Comparison of ENCODE assay signal across 1 cellular context in the genomic region with DNA sequence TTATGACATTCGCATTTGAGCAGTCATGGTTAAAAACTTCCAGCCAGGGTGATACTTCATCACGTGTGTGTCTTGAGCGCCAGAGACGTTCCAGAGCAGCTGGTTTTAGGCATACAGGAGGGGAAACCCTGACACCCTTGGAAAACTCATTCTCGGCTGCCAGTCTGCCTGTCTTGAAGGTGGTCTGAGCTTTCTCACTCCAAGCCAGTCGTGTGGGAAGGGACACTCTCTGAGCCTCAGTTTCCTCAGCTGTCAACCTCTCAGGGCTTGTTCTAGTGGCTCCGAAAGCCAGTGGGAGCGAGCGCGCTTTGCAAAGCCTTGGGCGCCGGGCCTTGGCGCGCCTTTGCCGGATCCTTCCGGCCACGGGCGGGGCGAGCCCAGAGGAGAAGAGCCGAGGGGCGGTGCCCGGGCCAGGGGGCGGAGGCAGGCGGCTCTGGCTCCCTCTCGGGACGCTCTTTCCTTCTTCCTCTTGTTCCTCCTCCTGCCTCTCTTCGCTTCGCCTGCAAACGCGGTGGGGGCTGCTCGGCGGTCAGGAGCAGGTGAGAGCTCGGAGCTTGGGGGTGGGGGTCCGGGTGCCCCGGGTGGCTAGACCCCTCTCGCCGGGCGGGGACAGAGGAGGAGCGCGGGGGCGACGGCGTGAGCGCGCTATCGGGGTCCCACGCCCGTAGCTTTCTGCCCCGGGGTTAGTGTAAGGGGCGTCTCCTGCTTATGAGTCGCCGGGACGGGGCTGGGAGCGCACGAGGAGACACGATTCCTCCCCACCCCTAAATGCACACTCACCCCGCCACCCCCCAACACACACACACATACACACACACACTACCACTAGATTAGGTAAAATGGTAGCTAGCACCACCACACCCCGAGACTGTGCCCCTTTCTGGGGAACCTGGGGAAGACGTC.
TF ChIP-seq lines count a peak whose summit lies in the region.

A gene (plus strand): TSS at position 467 of the 903 bp plus-strand sequence. CDS start 2,509 bp downstream, outside the sequence.

TF ChIP-seq in SK-N-SH treated with all-trans-retinoic acid at 6 μM for 48 hours, 23 proteins besides CTCF, POLR2A, EP300 and RAD21 (continued from another document):
- TF ChIP-seq, protein P1, sequence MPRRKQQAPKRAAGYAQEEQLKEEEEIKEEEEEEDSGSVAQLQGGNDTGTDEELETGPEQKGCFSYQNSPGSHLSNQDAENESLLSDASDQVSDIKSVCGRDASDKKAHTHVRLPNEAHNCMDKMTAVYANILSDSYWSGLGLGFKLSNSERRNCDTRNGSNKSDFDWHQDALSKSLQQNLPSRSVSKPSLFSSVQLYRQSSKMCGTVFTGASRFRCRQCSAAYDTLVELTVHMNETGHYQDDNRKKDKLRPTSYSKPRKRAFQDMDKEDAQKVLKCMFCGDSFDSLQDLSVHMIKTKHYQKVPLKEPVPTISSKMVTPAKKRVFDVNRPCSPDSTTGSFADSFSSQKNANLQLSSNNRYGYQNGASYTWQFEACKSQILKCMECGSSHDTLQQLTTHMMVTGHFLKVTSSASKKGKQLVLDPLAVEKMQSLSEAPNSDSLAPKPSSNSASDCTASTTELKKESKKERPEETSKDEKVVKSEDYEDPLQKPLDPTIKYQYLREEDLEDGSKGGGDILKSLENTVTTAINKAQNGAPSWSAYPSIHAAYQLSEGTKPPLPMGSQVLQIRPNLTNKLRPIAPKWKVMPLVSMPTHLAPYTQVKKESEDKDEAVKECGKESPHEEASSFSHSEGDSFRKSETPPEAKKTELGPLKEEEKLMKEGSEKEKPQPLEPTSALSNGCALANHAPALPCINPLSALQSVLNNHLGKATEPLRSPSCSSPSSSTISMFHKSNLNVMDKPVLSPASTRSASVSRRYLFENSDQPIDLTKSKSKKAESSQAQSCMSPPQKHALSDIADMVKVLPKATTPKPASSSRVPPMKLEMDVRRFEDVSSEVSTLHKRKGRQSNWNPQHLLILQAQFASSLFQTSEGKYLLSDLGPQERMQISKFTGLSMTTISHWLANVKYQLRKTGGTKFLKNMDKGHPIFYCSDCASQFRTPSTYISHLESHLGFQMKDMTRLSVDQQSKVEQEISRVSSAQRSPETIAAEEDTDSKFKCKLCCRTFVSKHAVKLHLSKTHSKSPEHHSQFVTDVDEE (CRISPR knock-in tag; IDR thresholded peaks at IDR 0.05): no peak
- no peak for TF ChIP-seq SNAI2 (CRISPR knock-in tag; IDR thresholded peaks at IDR 0.05)
- no peak for TF ChIP-seq CSDC2 (CRISPR knock-in tag; IDR thresholded peaks at IDR 0.05)
- TF ChIP-seq ZC3H10 (CRISPR knock-in tag; IDR thresholded peaks at IDR 0.05): no peak
- no peak for TF ChIP-seq ARNTL (CRISPR knock-in tag; IDR thresholded peaks at IDR 0.05; ENCODE audit: borderline replicate concordance, low read depth)
- no peak for TF ChIP-seq TOX (CRISPR knock-in tag; IDR thresholded peaks at IDR 0.05; ENCODE audit: borderline replicate concordance)
- no peak for TF ChIP-seq ZNF70 (CRISPR knock-in tag; IDR thresholded peaks at IDR 0.05)
- TF ChIP-seq, protein P2, sequence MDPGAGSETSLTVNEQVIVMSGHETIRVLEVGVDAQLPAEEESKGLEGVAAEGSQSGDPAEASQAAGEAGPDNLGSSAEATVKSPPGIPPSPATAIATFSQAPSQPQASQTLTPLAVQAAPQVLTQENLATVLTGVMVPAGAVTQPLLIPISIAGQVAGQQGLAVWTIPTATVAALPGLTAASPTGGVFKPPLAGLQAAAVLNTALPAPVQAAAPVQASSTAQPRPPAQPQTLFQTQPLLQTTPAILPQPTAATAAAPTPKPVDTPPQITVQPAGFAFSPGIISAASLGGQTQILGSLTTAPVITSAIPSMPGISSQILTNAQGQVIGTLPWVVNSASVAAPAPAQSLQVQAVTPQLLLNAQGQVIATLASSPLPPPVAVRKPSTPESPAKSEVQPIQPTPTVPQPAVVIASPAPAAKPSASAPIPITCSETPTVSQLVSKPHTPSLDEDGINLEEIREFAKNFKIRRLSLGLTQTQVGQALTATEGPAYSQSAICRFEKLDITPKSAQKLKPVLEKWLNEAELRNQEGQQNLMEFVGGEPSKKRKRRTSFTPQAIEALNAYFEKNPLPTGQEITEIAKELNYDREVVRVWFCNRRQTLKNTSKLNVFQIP (CRISPR knock-in tag; IDR thresholded peaks at IDR 0.05; ENCODE audit: borderline replicate concordance, low read depth): no peak
